ENCODE assay signal across 27 cellular contexts in the genomic region with DNA sequence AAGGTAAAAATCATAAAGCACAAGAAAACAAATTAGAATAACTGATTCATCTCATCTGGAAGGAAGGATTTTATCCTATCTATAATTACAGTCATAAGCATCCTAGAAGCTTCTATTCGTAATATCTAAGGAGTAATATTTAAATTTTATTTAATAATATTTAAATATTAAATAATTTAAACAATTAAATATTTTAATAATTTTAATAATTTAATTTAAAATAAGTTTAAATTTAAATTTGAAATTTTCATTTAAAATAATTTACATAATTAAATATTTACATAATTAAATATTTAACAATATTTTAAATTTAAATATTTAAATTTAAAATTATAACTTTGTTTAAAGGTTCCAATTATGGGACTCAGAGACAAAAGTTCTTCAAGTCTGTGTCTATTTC.
"Had no signal": no experiment of that assay in that cellular context is flagged by ENCODE, and none has a peak within 500 bp of the region (broad histone marks: within the 10 kb centered on the region; RNA-seq: fewer than 3 reads in every experiment).

No MANE protein-coding gene starts in this region.

- H3K9me3 ChIP-seq: neutrophil, right atrium auricular region, right lobe of liver, thoracic aorta, tibial artery, upper lobe of right lung had no signal

- FAIRE-seq: urothelium cell line had no signal

- H3K4me1 Mint-ChIP-seq: mesothelial cell of epicardium; naive B cell; natural killer cell; nephron progenitor cell; neural progenitor cell; stimulated activated effector memory CD8-positive, alpha-beta T cell treated with anti-CD3 and anti-CD28 coated beads, Interleukin-12 subunit alpha, Interleukin-12 subunit beta, amount 100 ng/mL, for 72 hours had no signal

- H3K36me3 ChIP-seq: neural progenitor cell, neutrophil, right atrium auricular region, right lobe of liver, suprapubic skin, thoracic aorta, tibial artery, upper lobe of right lung had no signal

- H3K4me3 ChIP-seq: lung, neural progenitor cell, right atrium auricular region, right lobe of liver, suprapubic skin, thoracic aorta, tibial artery, upper lobe of right lung had no signal

- H3K27me3 Mint-ChIP-seq: naive B cell, progenitor cell of endocrine pancreas had no signal

- H3K9me3 Mint-ChIP-seq: naive B cell; nephron progenitor cell; neural progenitor cell; stimulated activated naive CD8-positive, alpha-beta T cell treated with anti-CD3 and anti-CD28 coated beads, Interleukin-15, Interleukin-2, amounts not matched to agents 100 ng/mL and 50 ng/mL, for 24 hours had no signal

- H3K27ac Mint-ChIP-seq: mesothelial cell of epicardium; naive B cell; natural killer cell; nephron progenitor cell; neural progenitor cell; progenitor cell of endocrine pancreas; stimulated activated effector memory CD8-positive, alpha-beta T cell treated with anti-CD3 and anti-CD28 coated beads, Interleukin-12 subunit alpha, Interleukin-12 subunit beta, amount 100 ng/mL, for 72 hours; stimulated activated naive CD8-positive, alpha-beta T cell treated with anti-CD3 and anti-CD28 coated beads, Interleukin-15, Interleukin-2, amounts not matched to agents 100 ng/mL and 50 ng/mL, for 24 hours had no signal

- H3K27ac ChIP-seq: neural progenitor cell, neutrophil, right atrium auricular region, right lobe of liver, suprapubic skin, thoracic aorta, tibial artery, upper lobe of right lung had no signal

- DNase-seq: hippocampal formation; left cardiac atrium; mesendoderm; naive B cell; natural killer cell; nephron progenitor cell; occipital lobe; right lobe of liver; stimulated activated CD4-positive, alpha-beta T cell treated with anti-CD3 and anti-CD28 coated beads, Interleukin-12 subunit alpha, Interleukin-12 subunit beta, amount 100 ng/mL, for 4 hours; stimulated activated CD4-positive, alpha-beta T cell treated with anti-CD3 and anti-CD28 coated beads, Interleukin-15, amount 100 ng/mL, for 24 hours; stimulated activated CD4-positive, alpha-beta T cell treated with anti-CD3 and anti-CD28 coated beads, Interleukin-2, amount 100 ng/mL, for 24 hours; stimulated activated CD4-positive, alpha-beta T cell treated with anti-CD3 and anti-CD28 coated beads, Interleukin-4, amount 100 ng/mL, for 1 hour; stimulated activated naive CD4-positive, alpha-beta T cell; tibial artery; trophoblast cell; upper lobe of right lung had no signal

- H3K27me3 ChIP-seq: neural progenitor cell, neutrophil, right atrium auricular region, right lobe of liver, suprapubic skin, tibial artery, upper lobe of right lung had no signal

- H3K4me3 Mint-ChIP-seq: mesothelial cell of epicardium; naive B cell; natural killer cell; nephron progenitor cell; neural progenitor cell; stimulated activated effector memory CD8-positive, alpha-beta T cell treated with anti-CD3 and anti-CD28 coated beads, Interleukin-12 subunit alpha, Interleukin-12 subunit beta, amount 100 ng/mL, for 72 hours; stimulated activated naive CD8-positive, alpha-beta T cell treated with anti-CD3 and anti-CD28 coated beads, Interleukin-15, Interleukin-2, amounts not matched to agents 100 ng/mL and 50 ng/mL, for 24 hours had no signal

- H3K36me3 Mint-ChIP-seq: mesothelial cell of epicardium; naive B cell; natural killer cell; neural progenitor cell; stimulated activated effector memory CD8-positive, alpha-beta T cell treated with anti-CD3 and anti-CD28 coated beads, Interleukin-12 subunit alpha, Interleukin-12 subunit beta, amount 100 ng/mL, for 72 hours had no signal

- H3K4me1 ChIP-seq: neural progenitor cell, right atrium auricular region, right lobe of liver, suprapubic skin, tibial artery, upper lobe of right lung had no signal
